9 cellular contexts compared by ENCODE assay signal in the genomic region with DNA sequence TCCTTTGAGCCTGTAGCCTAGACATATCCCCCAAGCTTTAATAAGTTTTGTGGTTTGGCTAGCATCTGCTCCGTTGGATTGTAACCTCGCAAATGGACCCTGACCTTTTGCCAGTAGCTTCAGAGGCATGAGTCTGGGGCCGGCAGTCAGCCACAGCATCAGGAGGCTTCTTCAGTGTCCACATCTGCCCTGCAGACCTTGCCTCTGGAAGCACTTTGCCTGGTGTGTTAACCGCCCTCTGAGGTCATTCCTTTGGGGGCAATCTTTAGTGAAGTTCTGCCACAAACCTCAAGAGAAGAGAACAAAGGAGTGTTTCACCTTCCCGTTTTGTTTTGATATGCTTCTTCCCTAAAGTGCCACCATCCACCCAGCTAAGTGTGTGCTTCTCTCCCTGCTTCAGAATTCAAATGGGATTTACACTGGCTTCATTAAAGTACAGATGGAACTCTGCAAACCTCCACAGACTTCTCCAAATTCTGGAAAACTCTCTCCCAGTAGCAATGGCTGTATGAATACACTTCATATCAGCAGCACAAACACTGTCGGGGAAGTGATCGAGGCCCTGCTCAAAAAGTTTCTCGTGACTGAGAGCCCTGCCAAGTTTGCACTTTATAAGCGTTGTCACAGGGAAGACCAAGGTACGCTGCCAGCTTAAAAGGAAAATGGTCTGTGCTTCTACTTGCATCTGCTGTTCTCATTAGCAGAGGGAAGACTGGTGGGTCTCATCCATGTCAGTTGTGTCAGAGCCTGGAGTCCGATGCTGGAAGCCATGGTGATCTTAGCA.
DNase-seq lines count a peak whose midpoint lies in the region; ATAC-seq and TF ChIP-seq lines count a peak whose summit lies in the region.
"Had no signal": no experiment of that assay in that cellular context is flagged by ENCODE, and none has a peak within 500 bp of the region (broad histone marks: within the 10 kb centered on the region; RNA-seq: fewer than 3 reads in every experiment).

No MANE protein-coding gene starts in this region.

- no peaks in the 10 kb centered on the region for H3K27me3 Mint-ChIP-seq in activated CD4-positive, alpha-beta T cell treated with anti-CD3 and anti-CD28 coated beads for 36 hours
- H3K27me3 Mint-ChIP-seq in activated CD4-positive, alpha-beta memory T cell treated with anti-CD3 and anti-CD28 coated beads for 36 hours = no peaks in the 10 kb centered on the region
- no peaks in the 10 kb centered on the region for H3K27me3 Mint-ChIP-seq in stimulated activated naive CD8-positive, alpha-beta T cell treated with anti-CD3 and anti-CD28 coated beads, Interleukin-15, Interleukin-2, amounts not matched to agents 100 ng/mL and 50 ng/mL, for 24 hours

- H3K4me1 ChIP-seq in left ventricle myocardium inferior = peaks cover 60% of the 10 kb centered on the region

- CTCF ChIA-PET in activated CD4-positive, alpha-beta T cell treated with anti-CD3 and anti-CD28 coated beads for 36 hours (lab: Charles Lee) = interaction anchor here (0.9 to 1.3 kb wide), 4 partner anchors 10 to 139 kb away, joined by 3 to 6 read pairs (median 4); no protein-coding TSS in a partner anchor
- CTCF ChIA-PET in activated CD4-positive, alpha-beta memory T cell treated with anti-CD3 and anti-CD28 coated beads for 36 hours (lab: Charles Lee) = interaction anchor here (0.6 to 5.2 kb wide), 6 partner anchors 9 to 225 kb away, joined by 3 to 27 read pairs (median 6); no protein-coding TSS in a partner anchor

- H3K4me1 Mint-ChIP-seq in activated CD4-positive, alpha-beta T cell treated with anti-CD3 and anti-CD28 coated beads for 36 hours = peaks cover 70% of the 10 kb centered on the region
- H3K4me1 Mint-ChIP-seq in activated CD4-positive, alpha-beta memory T cell treated with anti-CD3 and anti-CD28 coated beads for 36 hours (ENCODE audit: low read depth) = peaks cover 72% of the 10 kb centered on the region
- H3K4me1 Mint-ChIP-seq in stimulated activated naive CD8-positive, alpha-beta T cell treated with anti-CD3 and anti-CD28 coated beads, Interleukin-15, Interleukin-2, amounts not matched to agents 100 ng/mL and 50 ng/mL, for 24 hours (ENCODE audit: low read depth) = peaks cover 73% of the 10 kb centered on the region

- H3K4me3 Mint-ChIP-seq in activated CD4-positive, alpha-beta T cell treated with anti-CD3 and anti-CD28 coated beads for 36 hours = peak overlapping the region; percentile 32
- peak overlapping the region; percentile 24 for H3K4me3 Mint-ChIP-seq in activated CD4-positive, alpha-beta memory T cell treated with anti-CD3 and anti-CD28 coated beads for 36 hours
- peak overlapping the region; percentile 66 for H3K4me3 Mint-ChIP-seq in stimulated activated naive CD8-positive, alpha-beta T cell treated with anti-CD3 and anti-CD28 coated beads, Interleukin-15, Interleukin-2, amounts not matched to agents 100 ng/mL and 50 ng/mL, for 24 hours

- intact Hi-C loops in activated CD4-positive, alpha-beta T cell treated with anti-CD3 and anti-CD28 coated beads for 36 hours (cut with DNase I, micrococcal nuclease) = loop anchor here in 1 of 2 experiments (10.0 kb wide), 1 partner anchor 487 kb away; no protein-coding TSS in a partner anchor
- intact Hi-C loops in activated CD4-positive, alpha-beta memory T cell treated with anti-CD3 and anti-CD28 coated beads for 36 hours (cut with micrococcal nuclease) = no loop called here
- intact Hi-C loops in left ventricle myocardium inferior (cut with micrococcal nuclease) = no loop called here

- peak; percentile 15 for ATAC-seq in activated CD4-positive, alpha-beta T cell treated with anti-CD3 and anti-CD28 coated beads for 36 hours
- ATAC-seq in GM21529 (IDR thresholded peaks at IDR 0.05; ENCODE audit: unreplicated experiment) (no peak), HG03460 (IDR thresholded peaks at IDR 0.05; ENCODE audit: unreplicated experiment) (no peak)

- H3K9me3 ChIP-seq in left ventricle myocardium inferior (replicated peaks) = no peaks in the 10 kb centered on the region

- H3K36me3 ChIP-seq in left ventricle myocardium inferior (peaks cover 38% of the 10 kb centered on the region), brain microvascular endothelial cell (replicated peaks) (peaks cover 3% of the 10 kb centered on the region)

- H3K4me3 ChIP-seq in left ventricle myocardium inferior (no peak overlapping the region), brain microvascular endothelial cell (ENCODE audit: low read depth, low read length) (no peak overlapping the region)

- peaks cover 64% of the 10 kb centered on the region for H3K36me3 Mint-ChIP-seq in activated CD4-positive, alpha-beta T cell treated with anti-CD3 and anti-CD28 coated beads for 36 hours (ENCODE audit: low read depth)
- peaks cover 31% of the 10 kb centered on the region for H3K36me3 Mint-ChIP-seq in activated CD4-positive, alpha-beta memory T cell treated with anti-CD3 and anti-CD28 coated beads for 36 hours
- H3K36me3 Mint-ChIP-seq in stimulated activated naive CD8-positive, alpha-beta T cell treated with anti-CD3 and anti-CD28 coated beads, Interleukin-15, Interleukin-2, amounts not matched to agents 100 ng/mL and 50 ng/mL, for 24 hours (ENCODE audit: low read depth) = peaks cover 71% of the 10 kb centered on the region

- in situ Hi-C loops in brain microvascular endothelial cell (cut with HindIII; ENCODE audit: low pct_ligation_motif_present, low sequenced_read_pairs) = no loop called here

- POLR2A ChIA-PET in activated CD4-positive, alpha-beta T cell treated with anti-CD3 and anti-CD28 coated beads for 36 hours (lab: Charles Lee) = no interaction called here
- POLR2A ChIA-PET in activated CD4-positive, alpha-beta memory T cell treated with anti-CD3 and anti-CD28 coated beads for 36 hours (lab: Charles Lee) = interaction anchor here (0.6 kb wide), 1 partner anchor 77 kb away, joined by 3 read pairs; no protein-coding TSS in a partner anchor

- H3K27me3 ChIP-seq in left ventricle myocardium inferior (ENCODE audit: low read depth) (no peaks in the 10 kb centered on the region), brain microvascular endothelial cell (replicated peaks) (no peaks in the 10 kb centered on the region)

- peaks cover 2% of the 10 kb centered on the region for H3K9me3 Mint-ChIP-seq in activated CD4-positive, alpha-beta T cell treated with anti-CD3 and anti-CD28 coated beads for 36 hours (ENCODE audit: low read depth)
- H3K9me3 Mint-ChIP-seq in activated CD4-positive, alpha-beta memory T cell treated with anti-CD3 and anti-CD28 coated beads for 36 hours = no peaks in the 10 kb centered on the region
- no peaks in the 10 kb centered on the region for H3K9me3 Mint-ChIP-seq in stimulated activated naive CD8-positive, alpha-beta T cell treated with anti-CD3 and anti-CD28 coated beads, Interleukin-15, Interleukin-2, amounts not matched to agents 100 ng/mL and 50 ng/mL, for 24 hours

- H3K27ac ChIP-seq in left ventricle myocardium inferior (replicated peaks) (peak overlapping the region; percentile 71), brain microvascular endothelial cell (no peak overlapping the region)
- H3K27ac ChIP-seq: epithelial cell of prostate had no signal

- H3K27ac Mint-ChIP-seq in activated CD4-positive, alpha-beta T cell treated with anti-CD3 and anti-CD28 coated beads for 36 hours = peak overlapping the region; percentile 87
- peak overlapping the region; percentile 69 for H3K27ac Mint-ChIP-seq in activated CD4-positive, alpha-beta memory T cell treated with anti-CD3 and anti-CD28 coated beads for 36 hours
- peak overlapping the region; percentile 81 for H3K27ac Mint-ChIP-seq in stimulated activated naive CD8-positive, alpha-beta T cell treated with anti-CD3 and anti-CD28 coated beads, Interleukin-15, Interleukin-2, amounts not matched to agents 100 ng/mL and 50 ng/mL, for 24 hours

- no peak for TF ChIP-seq CTCF in left ventricle myocardium inferior (IDR thresholded peaks at IDR 0.05; ENCODE audit: borderline replicate concordance)
- TF ChIP-seq CTCF in brain microvascular endothelial cell (IDR thresholded peaks at IDR 0.05; ENCODE audit: low read depth, low read length, missing control alignments) = no peak

- no peak for DNase-seq in activated CD4-positive, alpha-beta T cell treated with anti-CD3 and anti-CD28 coated beads for 36 hours
- DNase-seq in activated CD4-positive, alpha-beta T cell treated with anti-CD3 and anti-CD28 coated beads for 48 hours = no peak
- no peak for DNase-seq in activated CD4-positive, alpha-beta memory T cell treated with anti-CD3 and anti-CD28 coated beads for 36 hours
- DNase-seq in left ventricle myocardium inferior = no peak
- DNase-seq in brain microvascular endothelial cell = no peak
